Comparison of ENCODE assay signal across 19 cellular contexts in genomic region chr9:120182011-120182410, GRCh38.
A peak's percentile ranks its signal among the peaks of the same experiment; 100 is the strongest.
DNase-seq lines count a peak whose midpoint lies in the region; TF ChIP-seq lines count a peak whose summit lies in the region.
"Had no signal": no experiment of that assay in that cellular context is flagged by ENCODE, and none has a peak within 500 bp of the region (broad histone marks: within the 10 kb centered on the region; RNA-seq: fewer than 3 reads in every experiment).

No MANE protein-coding gene starts in this region.

- TF ChIP-seq POLR2A in stomach (IDR thresholded peaks at IDR 0.05) = no peak
- TF ChIP-seq POLR2A in Peyer's patch (IDR thresholded peaks at IDR 0.05) = no peak

- no peak overlapping the region for H3K4me3 ChIP-seq in coronary artery
- H3K4me3 ChIP-seq in stomach = no peak overlapping the region
- no peak overlapping the region for H3K4me3 ChIP-seq in Peyer's patch
- no peak overlapping the region for H3K4me3 ChIP-seq in CD4-positive, alpha-beta memory T cell (ENCODE audit: low read length in 2 of 2)
- H3K4me3 ChIP-seq: BLaER1 had no signal

- POLR2A ChIA-PET in CD4-positive, alpha-beta memory T cell (lab: Charles Lee; ENCODE audit: partially characterized antibody) = no interaction called here

- no peak overlapping the region for H3K4me3 Mint-ChIP-seq in CD4-positive, alpha-beta memory T cell
- H3K4me3 Mint-ChIP-seq: CD14-positive monocyte; CD4-positive, CD25-positive, alpha-beta regulatory T cell; CD8-positive, alpha-beta T cell had no signal

- H3K36me3 Mint-ChIP-seq in CD4-positive, alpha-beta memory T cell = no peaks in the 10 kb centered on the region
- H3K36me3 Mint-ChIP-seq: CD14-positive monocyte; CD4-positive, CD25-positive, alpha-beta regulatory T cell; CD8-positive, alpha-beta T cell had no signal

- H3K36me3 ChIP-seq in stomach (no peaks in the 10 kb centered on the region), Peyer's patch (no peaks in the 10 kb centered on the region)
- H3K36me3 ChIP-seq in CD4-positive, alpha-beta memory T cell (ENCODE audit: insufficient read depth, low read length) = no peaks in the 10 kb centered on the region
- H3K36me3 ChIP-seq: BE2C, BLaER1 had no signal

- CTCF ChIA-PET in CD4-positive, alpha-beta memory T cell (lab: Charles Lee; ENCODE audit: partially characterized antibody) = no interaction called here

- DNase-seq in coronary artery (ENCODE audit: low spot score) (peak; percentile 33), islet precursor cell (peak; percentile 12), stomach (no peak), Peyer's patch (no peak)
- no peak for DNase-seq in effector CD8-positive, alpha-beta T cell (lab: John Stamatoyannopoulos, UW)
- DNase-seq in activated CD4-positive, alpha-beta T cell treated with anti-CD3 and anti-CD28 coated beads, Interleukin-2, amount 50 U/mL, for 48 hours = no peak
- DNase-seq in CD4-positive, alpha-beta memory T cell = no peak
- DNase-seq: 8988T; ACHN; BE2C; C1 segment of cervical spinal cord; Caco-2; Calu3; CD4-positive, CD25-positive, alpha-beta regulatory T cell; CD8-positive, alpha-beta T cell; DMS79 treated with DMSO at 0.1 percent for 48 hours; GF-D8 had no signal

- 30 to 65% (median 55%) methylated on average over 1 of the region's 1 CpG for WGBS in stomach, 5 donors

- H3K4me1 ChIP-seq in stomach (no peaks in the 10 kb centered on the region), Peyer's patch (no peaks in the 10 kb centered on the region)
- H3K4me1 ChIP-seq in CD4-positive, alpha-beta memory T cell (ENCODE audit: insufficient read depth, low read length) = no peaks in the 10 kb centered on the region
- H3K4me1 ChIP-seq: BE2C, BLaER1, Caco-2 had no signal

- TF ChIP-seq CTCF in coronary artery (IDR thresholded peaks at IDR 0.05) = no peak
- TF ChIP-seq CTCF in stomach (IDR thresholded peaks at IDR 0.05) = no peak
- no peak for TF ChIP-seq CTCF in Peyer's patch (IDR thresholded peaks at IDR 0.05)

- H3K9me3 ChIP-seq in stomach (peaks cover 0 to 4% (median 0%) of the 10 kb centered on the region in 4 donors), Peyer's patch (no peaks in the 10 kb centered on the region)
- no peaks in the 10 kb centered on the region for H3K9me3 ChIP-seq in CD4-positive, alpha-beta memory T cell (ENCODE audit: control insufficient read depth in 1 of 2, low read length in 2 of 2)
- H3K9me3 ChIP-seq: BE2C, BLaER1, Caco-2 had no signal

- TF ChIP-seq EP300 in stomach (IDR thresholded peaks at IDR 0.05) = peak; percentile 10

- peaks cover 0 to 9% (median under 1%) of the 10 kb centered on the region in 8 donors for H3K9me3 Mint-ChIP-seq in CD4-positive, alpha-beta memory T cell

- H3K27ac Mint-ChIP-seq in CD4-positive, alpha-beta memory T cell = no peak overlapping the region
- H3K27ac Mint-ChIP-seq: CD14-positive monocyte; CD4-positive, CD25-positive, alpha-beta regulatory T cell; CD8-positive, alpha-beta T cell had no signal

- intact Hi-C loops in stomach (cut with DNase I; ENCODE audit: low total_unique reads) = no loop called here
- intact Hi-C loops in CD4-positive, alpha-beta memory T cell (cut with micrococcal nuclease) = no loop called here

- H3K27me3 ChIP-seq in stomach (no peaks in the 10 kb centered on the region), Peyer's patch (no peaks in the 10 kb centered on the region)
- H3K27me3 ChIP-seq in CD4-positive, alpha-beta memory T cell (ENCODE audit: insufficient read depth, low read length) = no peaks in the 10 kb centered on the region
- H3K27me3 ChIP-seq: BE2C, BLaER1 had no signal

- no peaks in the 10 kb centered on the region for H3K4me1 Mint-ChIP-seq in CD4-positive, alpha-beta memory T cell
- H3K4me1 Mint-ChIP-seq: CD14-positive monocyte; CD4-positive, CD25-positive, alpha-beta regulatory T cell had no signal

- H3K27ac ChIP-seq in coronary artery (no peak overlapping the region), stomach (no peak overlapping the region), Peyer's patch (no peak overlapping the region)
- H3K27ac ChIP-seq in CD4-positive, alpha-beta memory T cell (ENCODE audit: low read depth, low read length) = no peak overlapping the region
- H3K27ac ChIP-seq: BLaER1 had no signal

- H3K27me3 Mint-ChIP-seq in CD4-positive, alpha-beta memory T cell = no peaks in the 10 kb centered on the region
- H3K27me3 Mint-ChIP-seq: CD4-positive, CD25-positive, alpha-beta regulatory T cell had no signal

Comparison
In these comparisons a context has a peak if more than half of its experiments do, and no peak if none do; other contexts are left out.
1. DNase-seq: peak in coronary artery (single experiment) and islet precursor cell (single experiment); none in stomach (single experiment), effector CD8-positive, alpha-beta T cell (single experiment), activated CD4-positive, alpha-beta T cell treated with anti-CD3 and anti-CD28 coated beads, Interleukin-2, amount 50 U/mL, for 48 hours (0 of 2), Peyer's patch (0 of 3) and CD4-positive, alpha-beta memory T cell (0 of 5).